ENCODE assay signal across 14 cellular contexts in the genomic region with DNA sequence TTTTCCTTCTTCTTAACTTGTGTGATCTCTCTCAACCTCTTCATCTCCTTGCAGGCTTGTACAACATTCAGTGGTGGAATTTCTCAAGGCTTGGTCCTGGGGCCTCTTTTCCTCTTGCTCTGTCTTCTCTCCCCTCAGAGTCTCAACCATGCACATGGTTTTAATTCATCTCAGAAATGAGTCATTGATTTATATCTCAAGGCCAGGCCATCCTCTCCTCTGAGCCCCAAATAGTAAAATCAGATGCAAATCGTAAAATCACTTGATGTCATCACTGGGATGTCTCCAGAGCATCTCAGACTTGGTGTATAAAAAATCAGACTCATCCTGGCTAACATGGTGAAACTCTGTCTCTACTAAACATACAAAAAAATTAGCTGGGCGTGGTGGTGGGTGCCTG.
"Had no signal": no experiment of that assay in that cellular context is flagged by ENCODE, and none has a peak within 500 bp of the region (broad histone marks: within the 10 kb centered on the region; RNA-seq: fewer than 3 reads in every experiment).

No MANE protein-coding gene starts in this region.

- H3K4me1 ChIP-seq: pancreas had no signal

- H3K27me3 ChIP-seq: ascending aorta, gastroesophageal sphincter, pancreas, stomach, thyroid gland had no signal

- ATAC-seq: activated CD8-positive, alpha-beta T cell treated with anti-CD3 and anti-CD28 coated beads, Interleukin-2, amount 10 ng/mL, durations not matched to agents 7 days and 5 days; gastroesophageal sphincter; pancreas had no signal

- H3K4me3 ChIP-seq: ascending aorta, gastroesophageal sphincter, pancreas, stomach, thyroid gland had no signal

- H3K9me3 ChIP-seq: ascending aorta, gastroesophageal sphincter, pancreas, stomach, thyroid gland had no signal

- H3K36me3 ChIP-seq: ascending aorta, gastroesophageal sphincter, pancreas, stomach, thyroid gland had no signal

- H3K27ac ChIP-seq: ascending aorta, gastroesophageal sphincter, pancreas, stomach, thyroid gland, VCaP had no signal

- DNase-seq: activated CD8-positive, alpha-beta memory T cell treated with anti-CD3 and anti-CD28 coated beads, Interleukin-2, amount 50 U/mL, for 48 hours; activated CD8-positive, alpha-beta T cell treated with anti-CD3 and anti-CD28 coated beads, Interleukin-2, amount 10 ng/mL, durations not matched to agents 7 days and 5 days; activated naive CD4-positive, alpha-beta T cell; endodermal cell; kidney; pancreas; stimulated activated CD4-positive, alpha-beta T cell treated with anti-CD3 and anti-CD28 coated beads, Interleukin-2, amount 100 ng/mL, for 48 hours; stimulated activated CD8-positive, alpha-beta memory T cell treated with anti-CD3 and anti-CD28 coated beads, Interleukin-4, amount 100 ng/mL, for 48 hours; stomach; T1000; thyroid gland had no signal
